17 cellular contexts compared by ENCODE assay signal in genomic region chr7:102095933-102096332, GRCh38.
A peak's percentile ranks its signal among the peaks of the same experiment; 100 is the strongest.
DNase-seq lines count a peak whose midpoint lies in the region; ATAC-seq and TF ChIP-seq lines count a peak whose summit lies in the region.
"Had no signal": no experiment of that assay in that cellular context is flagged by ENCODE, and none has a peak within 500 bp of the region (broad histone marks: within the 10 kb centered on the region; RNA-seq: fewer than 3 reads in every experiment).

No MANE protein-coding gene starts in this region.

- H3K9me3 Mint-ChIP-seq in WTC11 = no peaks in the 10 kb centered on the region
- no peaks in the 10 kb centered on the region for H3K9me3 Mint-ChIP-seq in neural crest cell
- no peaks in the 10 kb centered on the region for H3K9me3 Mint-ChIP-seq in type B pancreatic cell
- no peaks in the 10 kb centered on the region for H3K9me3 Mint-ChIP-seq in CD4-positive, alpha-beta memory T cell
- H3K9me3 Mint-ChIP-seq: CD14-positive monocyte had no signal

- TF ChIP-seq EP300 in SK-N-SH (IDR thresholded peaks at IDR 0.05; ENCODE audit: borderline replicate concordance in 1 of 2, low read depth in 1 of 2, low read length in 1 of 2) = no peak

- no peak overlapping the region for H3K27ac ChIP-seq in SK-N-SH (ENCODE audit: low read depth in 2 of 2, low read length in 1 of 2)
- no peak overlapping the region for H3K27ac ChIP-seq in CD4-positive, alpha-beta memory T cell (ENCODE audit: low read depth, low read length)
- H3K27ac ChIP-seq: 22Rv1 had no signal

- CTCF ChIA-PET in SK-N-SH (lab: Yijun Ruan, JAX) (no interaction called here), WTC11 (lab: Charles Lee) (no interaction called here)
- CTCF ChIA-PET in CD4-positive, alpha-beta memory T cell (lab: Charles Lee; ENCODE audit: partially characterized antibody) = no interaction called here

- H3K4me3 ChIP-seq in SK-N-SH (ENCODE audit: low read depth in 2 of 2, low read length in 1 of 2) = no peak overlapping the region
- H3K4me3 ChIP-seq in CD4-positive, alpha-beta memory T cell (ENCODE audit: low read length in 2 of 2) = no peak overlapping the region

- H3K27ac Mint-ChIP-seq in WTC11 (peak overlapping the region; percentile 85), neural crest cell (ENCODE audit: unreplicated experiment) (peak overlapping the region; percentile 87), type B pancreatic cell (peak overlapping the region; percentile 95)
- H3K27ac Mint-ChIP-seq in CD4-positive, alpha-beta memory T cell = peak overlapping the region in 1 of 7 donors; percentile 43

- peaks cover 6 to 10% of the 10 kb centered on the region in 2 experiments for H3K36me3 ChIP-seq in SK-N-SH (replicated peaks in 1 of 2; ENCODE audit: control insufficient read depth in 1 of 2, insufficient read depth in 2 of 2, low read length in 1 of 2)
- no peaks in the 10 kb centered on the region for H3K36me3 ChIP-seq in CD4-positive, alpha-beta memory T cell (ENCODE audit: insufficient read depth, low read length)

- POLR2A ChIA-PET in SK-N-SH (lab: Yijun Ruan, JAX) (no interaction called here), WTC11 (lab: Charles Lee) (no interaction called here)
- POLR2A ChIA-PET in CD4-positive, alpha-beta memory T cell (lab: Charles Lee; ENCODE audit: partially characterized antibody) = no interaction called here

- WGBS in SK-N-SH (ENCODE audit: low lambda C conversion rate) = 86% methylated on average over 13 of the region's 13 CpGs

- no peaks in the 10 kb centered on the region for H4K20me1 ChIP-seq in SK-N-SH (ENCODE audit: insufficient read depth)

- no peak for TF ChIP-seq CTCF in SK-N-SH (IDR thresholded peaks at IDR 0.05)
- TF ChIP-seq CTCF in WTC11 (IDR thresholded peaks at IDR 0.05) = no peak
- no peak for TF ChIP-seq CTCF in neural crest cell (conservative IDR thresholded peaks at IDR 0.05)
- TF ChIP-seq CTCF in type B pancreatic cell (conservative IDR thresholded peaks at IDR 0.05) = no peak

- ATAC-seq in SK-N-SH treated with all-trans-retinoic acid at 6 μM for 48 hours = no peak
- no peak for ATAC-seq in WTC11
- ATAC-seq in GM19035 (IDR thresholded peaks at IDR 0.05; ENCODE audit: unreplicated experiment) = no peak
- ATAC-seq: Right ventricle myocardium inferior had no signal

- H3K9me2 ChIP-seq in SK-N-SH = no peaks in the 10 kb centered on the region

- no peak overlapping the region for H2AFZ ChIP-seq in SK-N-SH (ENCODE audit: low read depth)

- DNase-seq in SK-N-SH (peak; percentile 53), WTC11 (ENCODE audit: low spot score) (no peak), neural crest cell (ENCODE audit: low read depth, low spot score) (no peak), type B pancreatic cell (ENCODE audit: extremely low spot score, unreplicated experiment) (peak; percentile 20)
- DNase-seq in CD4-positive, alpha-beta memory T cell = no peak
- no peak for DNase-seq in stimulated activated CD4-positive, alpha-beta T cell treated with anti-CD3 and anti-CD28 coated beads, Interleukin-1b, Interleukin-23, amount 100 ng/mL, for 48 hours
- DNase-seq: DMS153, GF-D8, GOT3, NCI-H1092 treated with DMSO at 0.1 percent for 48 hours, NCI-H2081 treated with DMSO at 0.1 percent for 48 hours, NCI-H446 treated with DMSO at 0.1 percent for 48 hours had no signal

- no peaks in the 10 kb centered on the region for H3K79me2 ChIP-seq in SK-N-SH (ENCODE audit: insufficient read depth)

- peaks cover 0 to 9% of the 10 kb centered on the region in 2 experiments; a peak in 1 of 4 replicates for H3K4me1 ChIP-seq in SK-N-SH (ENCODE audit: control insufficient read depth in 1 of 2, insufficient read depth in 2 of 2, low read depth in 1 of 2, low read length in 1 of 2)
- H3K4me1 ChIP-seq in CD4-positive, alpha-beta memory T cell (ENCODE audit: insufficient read depth, low read length) = no peaks in the 10 kb centered on the region

- no peaks in the 10 kb centered on the region for H3F3A ChIP-seq in SK-N-SH (replicated peaks; ENCODE audit: insufficient read depth)

- no peak overlapping the region for H3K4me2 ChIP-seq in SK-N-SH

- intact Hi-C loops in CD4-positive, alpha-beta memory T cell (cut with micrococcal nuclease) = no loop called here

- TF ChIP-seq RAD21 in SK-N-SH (IDR thresholded peaks at IDR 0.05; ENCODE audit: low read length) = no peak

- H3K36me3 Mint-ChIP-seq in WTC11 = peaks cover 5% of the 10 kb centered on the region; the same call in 1 of the 2 replicates
- H3K36me3 Mint-ChIP-seq in neural crest cell (ENCODE audit: low read depth) = peaks cover 7% of the 10 kb centered on the region
- peaks cover 14% of the 10 kb centered on the region for H3K36me3 Mint-ChIP-seq in type B pancreatic cell
- peaks cover 14 to 18% of the 10 kb centered on the region in 2 donors for H3K36me3 Mint-ChIP-seq in CD4-positive, alpha-beta memory T cell

- H3K27me3 ChIP-seq in SK-N-SH (ENCODE audit: insufficient read depth) = no peaks in the 10 kb centered on the region
- no peaks in the 10 kb centered on the region for H3K27me3 ChIP-seq in CD4-positive, alpha-beta memory T cell (ENCODE audit: insufficient read depth, low read length)

- H3K4me1 Mint-ChIP-seq in WTC11 (peaks cover 44% of the 10 kb centered on the region), neural crest cell (peaks cover 22% of the 10 kb centered on the region), type B pancreatic cell (ENCODE audit: unreplicated experiment) (peaks cover 33% of the 10 kb centered on the region)
- peaks cover 0 to 3% (median under 1%) of the 10 kb centered on the region in 4 donors for H3K4me1 Mint-ChIP-seq in CD4-positive, alpha-beta memory T cell

- H3K27me3 Mint-ChIP-seq in WTC11 (ENCODE audit: low read depth) (no peaks in the 10 kb centered on the region), neural crest cell (ENCODE audit: low read depth) (peaks cover 3% of the 10 kb centered on the region), type B pancreatic cell (no peaks in the 10 kb centered on the region)
- H3K27me3 Mint-ChIP-seq in CD4-positive, alpha-beta memory T cell = no peaks in the 10 kb centered on the region

- H3K9ac ChIP-seq in SK-N-SH = no peak overlapping the region

- no peaks in the 10 kb centered on the region for H3K9me3 ChIP-seq in SK-N-SH
- no peaks in the 10 kb centered on the region for H3K9me3 ChIP-seq in CD4-positive, alpha-beta memory T cell (ENCODE audit: control insufficient read depth in 1 of 2, low read length in 2 of 2)

- no peak overlapping the region for H3K4me3 Mint-ChIP-seq in WTC11
- no peak overlapping the region for H3K4me3 Mint-ChIP-seq in neural crest cell
- no peak overlapping the region for H3K4me3 Mint-ChIP-seq in type B pancreatic cell
- no peak overlapping the region for H3K4me3 Mint-ChIP-seq in CD4-positive, alpha-beta memory T cell
- H3K4me3 Mint-ChIP-seq: CD14-positive monocyte had no signal

TF ChIP-seq in SK-N-SH, 30 proteins besides CTCF, POLR2A, EP300 and RAD21 (continues in another document):
- TF ChIP-seq ZBTB33 (IDR thresholded peaks at IDR 0.05; ENCODE audit: borderline replicate concordance, low read depth) (no peak), FOXM1 (IDR thresholded peaks at IDR 0.05; ENCODE audit: low read depth) (no peak)

TF ChIP-seq in SK-N-SH treated with all-trans-retinoic acid at 6 μM for 48 hours, 23 proteins besides CTCF, POLR2A, EP300 and RAD21 (continues in another document):
- TF ChIP-seq TSHZ2 (CRISPR knock-in tag; IDR thresholded peaks at IDR 0.05) = no peak

TF ChIP-seq in WTC11, 78 proteins besides CTCF, POLR2A, EP300 and RAD21 (continues in another document):
- TF ChIP-seq CDX4 (CRISPR knock-in tag; IDR thresholded peaks at IDR 0.05; ENCODE audit: borderline replicate concordance) (no peak), FOXJ3 (CRISPR knock-in tag; IDR thresholded peaks at IDR 0.05; ENCODE audit: borderline replicate concordance) (no peak), FOXK1 (CRISPR knock-in tag; IDR thresholded peaks at IDR 0.05) (no peak), JUN (CRISPR knock-in tag; IDR thresholded peaks at IDR 0.05) (no peak), NR3C1 (CRISPR knock-in tag; conservative IDR thresholded peaks at IDR 0.05; ENCODE audit: low read depth) (no peak), AFF4 (CRISPR knock-in tag; IDR thresholded peaks at IDR 0.05; ENCODE audit: borderline replicate concordance) (no peak)

Comparison
In these comparisons a context has a peak if more than half of its experiments do, and no peak if none do; other contexts are left out.
1. DNase-seq: peak in SK-N-SH (single experiment) and type B pancreatic cell (single experiment); none in WTC11 (single experiment), neural crest cell (single experiment), CD4-positive, alpha-beta memory T cell (0 of 5) and stimulated activated CD4-positive, alpha-beta T cell treated with anti-CD3 and anti-CD28 coated beads, Interleukin-1b, Interleukin-23, amount 100 ng/mL, for 48 hours (single experiment).